In the genomic region with DNA sequence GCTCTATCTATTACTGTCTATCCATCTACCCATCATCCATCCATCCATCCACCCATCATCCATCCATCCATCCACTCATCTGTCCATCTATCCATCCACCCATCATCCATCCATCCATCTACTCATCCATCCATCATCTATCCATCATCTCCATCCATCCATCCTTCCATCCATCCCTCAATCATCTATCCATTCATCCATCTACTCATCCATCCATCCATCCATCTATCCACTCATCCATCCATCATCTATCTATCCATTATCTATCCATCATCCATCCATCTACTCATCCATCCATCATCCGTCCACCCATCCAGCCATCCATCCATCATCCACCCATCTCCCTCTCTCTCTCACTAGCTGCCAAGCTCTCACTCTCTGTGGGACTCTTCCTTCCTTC, we compare ENCODE assay signal across 29 cellular contexts. TPM values are rescaled to one million over a fixed set of nuclear protein-coding genes. Genes with fewer than 3 reads are reported as not detected.
DNase-seq lines count a peak whose midpoint lies in the region; ATAC-seq, FAIRE-seq and TF ChIP-seq lines count a peak whose summit lies in the region.
"Had no signal": no experiment of that assay in that cellular context is flagged by ENCODE, and none has a peak within 500 bp of the region (broad histone marks: within the 10 kb centered on the region; RNA-seq: fewer than 3 reads in every experiment).

No MANE protein-coding gene starts in this region.

- H3K79me2 ChIP-seq in HepG2 (ENCODE audit: insufficient read depth, low read length) (peaks cover 9% of the 10 kb centered on the region), K562 (ENCODE audit: control insufficient read depth, insufficient read depth, low read length) (peaks cover 14% of the 10 kb centered on the region)

- H3K27me3 ChIP-seq in HepG2 (ENCODE audit: control insufficient read depth in 1 of 2, insufficient read depth in 2 of 2, low read length in 2 of 2) (no peaks in the 10 kb centered on the region), right lobe of liver (no peaks in the 10 kb centered on the region), K562 (ENCODE audit: control insufficient read depth in 2 of 2, insufficient read depth in 2 of 2, low read length in 2 of 2) (no peaks in the 10 kb centered on the region)
- H3K27me3 ChIP-seq: SJCRH30 had no signal

- H3K4me3 ChIP-seq in HepG2 (replicated peaks in 1 of 3; ENCODE audit: insufficient read depth in 1 of 3, low read depth in 2 of 3, low read length in 3 of 3) = no peak overlapping the region
- H3K4me3 ChIP-seq in right lobe of liver = no peak overlapping the region
- no peak overlapping the region for H3K4me3 ChIP-seq in K562
- H3K4me3 ChIP-seq: A549, PC-9, SJCRH30 had no signal

- H4K20me1 ChIP-seq in HepG2 (ENCODE audit: insufficient read depth, low read length) = no peaks in the 10 kb centered on the region
- peaks cover 11% of the 10 kb centered on the region; the same call in 1 of the 2 replicates for H4K20me1 ChIP-seq in K562 (replicated peaks; ENCODE audit: control insufficient read depth, insufficient read depth, low read length)

- H3K27me3 Mint-ChIP-seq in HFFc6 (ENCODE audit: insufficient read depth) = no peaks in the 10 kb centered on the region; the same call in 1 of the 2 replicates
- H3K27me3 Mint-ChIP-seq: CD8-positive, alpha-beta memory T cell had no signal

- H3K9me3 Mint-ChIP-seq in HFFc6 = no peaks in the 10 kb centered on the region
- H3K9me3 Mint-ChIP-seq: CD8-positive, alpha-beta memory T cell had no signal

- WGBS in HepG2 (ENCODE audit: low lambda C conversion rate) = 95% methylated on average over 1 of the region's 1 CpG
- WGBS in right lobe of liver (ENCODE audit: insufficient coverage, low coverage, low lambda C conversion rate, missing lambda C conversion rate) = 86% methylated on average over 1 of the region's 1 CpG
- 91% methylated on average over 1 of the region's 1 CpG for WGBS in K562 (ENCODE audit: insufficient coverage, low coverage, missing lambda C conversion rate)

- CTCF ChIA-PET in HepG2 (lab: Yijun Ruan, JAX; ENCODE audit: low intra/inter-chr PET ratio, low total read pairs) (no interaction called here), K562 (lab: Yijun Ruan, JAX; ENCODE audit: low intra/inter-chr PET ratio) (interaction anchor here (0.6 kb wide), 1 partner anchor 555 kb away, joined by 6 read pairs; a partner anchor contains a TSS)

- DNase-seq in HepG2 (ENCODE audit: low spot score) = no peak
- no peak for DNase-seq in right lobe of liver
- DNase-seq in HFFc6 = no peak
- DNase-seq in K562 (ENCODE audit: extremely low read depth in 1 of 4, low spot score in 3 of 4) = no peak
- no peak for DNase-seq in stimulated activated CD4-positive, alpha-beta T cell treated with anti-CD3 and anti-CD28 coated beads, Interleukin-2, amount 100 ng/mL, for 48 hours
- DNase-seq in cerebellum (ENCODE audit: low spot score) = no peak
- DNase-seq: C1 segment of cervical spinal cord; CD8-positive, alpha-beta memory T cell; DMS 273 treated with DMSO at 0.1 percent for 48 hours; DMS79; EL; GDM1; NCI-H1048; NCI-H1417; NCI-H1694; NCI-H2029 treated with DMSO at 0.1 percent for 48 hours; NCI-H2227 treated with DMSO at 0.1 percent for 48 hours; NCI-H526 treated with DMSO at 0.1 percent for 48 hours; PC-9; SJCRH30 had no signal

- TF ChIP-seq EP300 in HepG2 (IDR thresholded peaks at IDR 0.05; ENCODE audit: low read depth in 2 of 2, low read length in 2 of 2) (no peak), HepG2 (CRISPR knock-in tag; IDR thresholded peaks at IDR 0.05; ENCODE audit: borderline replicate concordance) (no peak), K562 (IDR thresholded peaks at IDR 0.05; ENCODE audit: low read length) (no peak)

- H3K27ac ChIP-seq in HepG2 (ENCODE audit: extremely low read length, insufficient read depth, low read length) = no peak overlapping the region
- H3K27ac ChIP-seq in right lobe of liver = no peak overlapping the region
- H3K27ac ChIP-seq in K562 (ENCODE audit: extremely low read depth, low read depth, low read length) = no peak overlapping the region
- H3K27ac ChIP-seq: A549, KMS-11, PC-9, SJCRH30 had no signal

- in situ Hi-C loops in HepG2 (cut with HindIII; ENCODE audit: extremely low pct_ligation_motif_present, low pct_unique_long_range_greater_than_20kb) (no loop called here), K562 (cut with MboI) (no loop called here)

- H3K9me3 ChIP-seq in HepG2 (ENCODE audit: low read length) (no peaks in the 10 kb centered on the region), right lobe of liver (no peaks in the 10 kb centered on the region), K562 (replicated peaks; ENCODE audit: control insufficient read depth, insufficient read depth, low read depth, low read length) (no peaks in the 10 kb centered on the region)
- H3K9me3 ChIP-seq: A549, SJCRH30 had no signal

- BruUV-seq in HepG2 (replicated peaks; lab: Mats Ljungman, UMichigan) = no TSS peak
- no TSS peak for BruUV-seq in K562 (replicated peaks; lab: Mats Ljungman, UMichigan)

- TF ChIP-seq POLR2A in HepG2 (IDR thresholded peaks at IDR 0.05; ENCODE audit: insufficient read depth in 1 of 2, low read depth in 2 of 2, low read length in 2 of 2) (no peak), right lobe of liver (IDR thresholded peaks at IDR 0.05) (no peak), K562 (conservative IDR thresholded peaks at IDR 0.05) (peak; percentile 48; the same call in 1 of the 2 replicates)

- H3K4me2 ChIP-seq in HepG2 (ENCODE audit: low read depth, low read length) (no peak overlapping the region), K562 (ENCODE audit: insufficient read depth, low read length) (no peak overlapping the region)
- H3K4me2 ChIP-seq: A549, KMS-11, PC-9 had no signal

- intact Hi-C loops in HepG2 (cut with micrococcal nuclease; ENCODE audit: unreplicated experiment) = no loop called here
- intact Hi-C loops in right lobe of liver (cut with DNase I) = no loop called here
- intact Hi-C loops in K562 (cut with micrococcal nuclease) = no loop called here

- H3K9me1 ChIP-seq in K562 (ENCODE audit: control insufficient read depth, insufficient read depth, low read length) = no peaks in the 10 kb centered on the region

- TF ChIP-seq RAD21 in HepG2 (CRISPR knock-in tag; IDR thresholded peaks at IDR 0.05) (no peak), K562 (CRISPR knock-in tag; conservative IDR thresholded peaks at IDR 0.05 in 1 of 2, IDR thresholded peaks at IDR 0.05 in 1 of 2) (no peak)

- H3K4me3 Mint-ChIP-seq in HFFc6 = no peak overlapping the region
- H3K4me3 Mint-ChIP-seq: CD8-positive, alpha-beta memory T cell had no signal

- H3K9ac ChIP-seq in HepG2 (ENCODE audit: insufficient read depth, low read depth, low read length) (no peak overlapping the region), K562 (ENCODE audit: insufficient read depth in 1 of 2, low read depth in 2 of 2, low read length in 2 of 2) (peak overlapping the region in 1 of 2 experiments; percentile 45; a peak in 1 of 4 replicates)
- H3K9ac ChIP-seq: KMS-11 had no signal

- FAIRE-seq in HepG2 (lab: Jason Lieb, UNC) = no peak
- FAIRE-seq in K562 (lab: Jason Lieb, UNC) = no peak
- FAIRE-seq: A549, GM12891, GM19239, H54, HTR-8/SVneo had no signal

- peaks cover 11% of the 10 kb centered on the region for H3K36me3 Mint-ChIP-seq in HFFc6 (ENCODE audit: low read depth)

- H2AFZ ChIP-seq in HepG2 (ENCODE audit: low read length) (no peak overlapping the region), K562 (ENCODE audit: low read depth, low read length) (no peak overlapping the region)
- H2AFZ ChIP-seq: PC-9 had no signal

- ATAC-seq in HepG2 = no peak
- no peak for ATAC-seq in right lobe of liver
- no peak for ATAC-seq in K562
- ATAC-seq in GM19397 (IDR thresholded peaks at IDR 0.05; ENCODE audit: unreplicated experiment) = no peak
- ATAC-seq: A549, Right ventricle myocardium inferior, SK-N-SH treated with all-trans-retinoic acid at 6 μM for 48 hours had no signal

- H3K36me3 ChIP-seq in HepG2 (replicated peaks in 1 of 2; ENCODE audit: control insufficient read depth in 1 of 2, insufficient read depth in 2 of 2, low read length in 2 of 2) (peaks cover 32 to 66% of the 10 kb centered on the region in 2 experiments; a peak in 4 of 5 replicates), right lobe of liver (peaks cover 0 to 7% (median 2%) of the 10 kb centered on the region in 4 donors), K562 (ENCODE audit: control insufficient read depth, insufficient read depth, low read length) (peaks cover 80% of the 10 kb centered on the region; the same call in 1 of the 3 replicates)

- H3K4me1 Mint-ChIP-seq in HFFc6 (ENCODE audit: low read depth) = no peaks in the 10 kb centered on the region

- no peak for TF ChIP-seq CTCF in HepG2 (CRISPR knock-in tag; IDR thresholded peaks at IDR 0.05)
- no peak for TF ChIP-seq CTCF in right lobe of liver (IDR thresholded peaks at IDR 0.05)
- no peak for TF ChIP-seq CTCF in HFFc6 (IDR thresholded peaks at IDR 0.05)
- no peak for TF ChIP-seq CTCF in K562 (IDR thresholded peaks at IDR 0.05 in 2 of 3, conservative IDR thresholded peaks at IDR 0.05 in 1 of 3; ENCODE audit: insufficient read depth in 2 of 3, low read depth in 1 of 3, low read length in 3 of 3)

- H3K4me1 ChIP-seq in HepG2 (ENCODE audit: insufficient read depth, low read length) = no peaks in the 10 kb centered on the region
- H3K4me1 ChIP-seq in right lobe of liver = no peaks in the 10 kb centered on the region
- H3K4me1 ChIP-seq in K562 (replicated peaks in 1 of 2; ENCODE audit: control insufficient read depth in 2 of 2, insufficient read depth in 2 of 2, low read length in 2 of 2) = peaks cover 0 to 18% of the 10 kb centered on the region in 2 experiments; a peak in 1 of 5 replicates
- H3K4me1 ChIP-seq: A549, SJCRH30 had no signal

- peak overlapping the region; percentile 18; the same call in 1 of the 2 replicates for H3K27ac Mint-ChIP-seq in HFFc6

- POLR2A ChIA-PET in HepG2 (lab: Yijun Ruan, JAX) (interaction anchor here (3.7 kb wide), 1 partner anchor 13 kb away, joined by 15 read pairs; a partner anchor contains a TSS), K562 (lab: Yijun Ruan, JAX) (interaction anchor here (1.7 kb wide), 1 partner anchor 13 kb away, joined by 6 read pairs; a partner anchor contains a TSS)

RNA-seq across cellular contexts. Expression of a gene that starts 13.1 kb away (rescaled TPM):
- 108 and 116 TPM in 2 replicates for total RNA-seq in HepG2 (2016; rRNA removed; fragmentation: Illumina TruSeq; extraction: Trizol)
- 78.9 and 87.4 TPM in 2 replicates for total RNA-seq in HepG2 (2016; cell fraction: cytosol; rRNA removed; fragmentation: Illumina TruSeq; extraction: Trizol; ENCODE audit: low read depth)
- total RNA-seq in HepG2 (2016; cell fraction: insoluble cytoplasmic fraction; rRNA removed; fragmentation: Illumina TruSeq; extraction: Trizol) = 115 and 120 TPM in 2 replicates
- 123 and 146 TPM in 2 replicates for total RNA-seq in HepG2 (2016; cell fraction: membrane; rRNA removed; fragmentation: Illumina TruSeq; extraction: Trizol)
- total RNA-seq in HepG2 (2016; cell fraction: nucleus; rRNA removed; fragmentation: Illumina TruSeq; extraction: Trizol) = 37.3 and 42.3 TPM in 2 replicates
- 48.4 and 62.5 TPM in 2 replicates for polyA plus RNA-seq in HepG2 (2011; rRNA removed)
- 60.7 and 102 TPM in 2 replicates for polyA plus RNA-seq in HepG2 (2011; cell fraction: cytosol; rRNA removed)
- 41.6 and 44.7 TPM in 2 replicates for polyA plus RNA-seq in HepG2 (2011; cell fraction: nucleus; rRNA removed)
- polyA plus RNA-seq in HepG2 (2012) = 50.3 and 65.0 TPM in 2 replicates
- polyA plus RNA-seq in HepG2 (2016; cell fraction: cytosol; fragmentation: Illumina TruSeq; extraction: Trizol; ENCODE audit: low read depth) = 94.9 and 117 TPM in 2 replicates
- 117 and 124 TPM in 2 replicates for polyA plus RNA-seq in HepG2 (2016; cell fraction: insoluble cytoplasmic fraction; fragmentation: Illumina TruSeq; extraction: Trizol; ENCODE audit: low read depth)
- polyA plus RNA-seq in HepG2 (2016; cell fraction: membrane; fragmentation: Illumina TruSeq; extraction: Trizol; ENCODE audit: low read depth) = 122 and 128 TPM in 2 replicates
- 84.2 and 86.9 TPM in 2 replicates for polyA plus RNA-seq in HepG2 (2016; cell fraction: nucleus; fragmentation: Illumina TruSeq; extraction: Trizol; ENCODE audit: insufficient read depth, low read depth)
- polyA minus RNA-seq in HepG2 (2011; rRNA and poly(A)+ RNA removed; ENCODE audit: low replicate concordance) = 23.6 and 42.8 TPM in 2 replicates
- 18.8 and 24.2 TPM in 2 replicates for polyA minus RNA-seq in HepG2 (2011; cell fraction: cytosol; rRNA and poly(A)+ RNA removed)
- 17.2 and 19.7 TPM in 2 replicates for polyA minus RNA-seq in HepG2 (2011; cell fraction: nucleus; rRNA and poly(A)+ RNA removed)
- 10 to 100 TPM; 35.5 to 59.8 (median 51.1) TPM for total RNA-seq in right lobe of liver
- total RNA-seq in HFFc6 (2021; fragmentation: NEBNext Ultra II Directional; extraction: Animal tissue kit (Norgen Biotek cat#: 25700)) = 100 to 1,000 TPM in 3 of 6 experiments, 10 to 100 TPM in 3; 87.2 to 124 (median 98.8) TPM
- total RNA-seq in K562 (2011; cell fraction: chromatin; rRNA removed; ENCODE audit: low replicate concordance) = 33.4 and 83.5 TPM in 2 replicates
- total RNA-seq in K562 (2011; cell fraction: nucleolus; rRNA removed) = 50.0 and 67.9 TPM in 2 replicates
- total RNA-seq in K562 (2011; cell fraction: nucleoplasm; rRNA removed) = 30.1 and 33.7 TPM in 2 replicates
- total RNA-seq in K562 (2014; rRNA removed) = 112 and 140 TPM in 2 replicates
- 13.8 and 18.7 TPM in 2 replicates for total RNA-seq in K562 (2014; rRNA removed; fragmentation: Illumina TruSeq; extraction: Trizol)
- total RNA-seq in K562 (2015; rRNA removed; fragmentation: Illumina TruSeq; extraction: Trizol) = 81.1 and 90.4 TPM in 2 replicates
- total RNA-seq in K562 (2021) = 215 and 235 TPM in 2 replicates
- polyA plus RNA-seq in K562 (2011; rRNA removed) = 35.0 and 50.3 TPM in 2 replicates
- polyA plus RNA-seq in K562 (2011; cell fraction: cytosol; rRNA removed) = 77.5 and 236 TPM in 2 replicates
- polyA plus RNA-seq in K562 (2011; cell fraction: nucleus; rRNA removed) = 41.8 and 63.1 TPM in 2 replicates
- polyA plus RNA-seq in K562 (2012) = 83.8 and 112 TPM in 2 replicates
- polyA plus RNA-seq in K562 (2014; fragmentation: Illumina TruSeq; extraction: Trizol) = 20.3 and 68.0 TPM in 2 replicates
- 10 to 100 TPM; 17.6 to 71.8 TPM for polyA plus RNA-seq in K562 (2014; fragmentation: Nextera tagmentation; extraction: Ambion mirVana)
- 105 and 132 TPM in 2 replicates for polyA plus RNA-seq in K562 (2014; rRNA removed)
- 4.1 and 9.6 TPM in 2 replicates for polyA minus RNA-seq in K562 (2011; rRNA and poly(A)+ RNA removed)
- polyA minus RNA-seq in K562 (2011; cell fraction: cytosol; rRNA and poly(A)+ RNA removed) = 27.2 and 34.0 TPM in 2 replicates
- 18.0 and 20.1 TPM in 2 replicates for polyA minus RNA-seq in K562 (2011; cell fraction: nucleus; rRNA and poly(A)+ RNA removed)
- total RNA-seq in cerebellum = 13.2 TPM

RNA-seq across cellular contexts. Expression of a gene that starts 16.2 kb away (rescaled TPM):
- total RNA-seq in HepG2 (2016; rRNA removed; fragmentation: Illumina TruSeq; extraction: Trizol) (93.6 and 105 TPM in 2 replicates), right lobe of liver (10 to 100 TPM in 1 of 6 experiments, 1 to 10 TPM in 5; 4.6 to 11.6 (median 7.1) TPM), K562 (2014; rRNA removed) (133 and 141 TPM in 2 replicates), K562 (2014; rRNA removed; fragmentation: Illumina TruSeq; extraction: Trizol) (46.8 and 52.9 TPM in 2 replicates), K562 (2015; rRNA removed; fragmentation: Illumina TruSeq; extraction: Trizol) (105 and 106 TPM in 2 replicates), K562 (2021) (98.3 and 123 TPM in 2 replicates), cerebellum (51.5 TPM)
- 8.6 and 9.2 TPM in 2 replicates for total RNA-seq in HepG2 (2016; cell fraction: cytosol; rRNA removed; fragmentation: Illumina TruSeq; extraction: Trizol; ENCODE audit: low read depth)
- total RNA-seq in HepG2 (2016; cell fraction: insoluble cytoplasmic fraction; rRNA removed; fragmentation: Illumina TruSeq; extraction: Trizol) = 80.4 and 107 TPM in 2 replicates
- total RNA-seq in HepG2 (2016; cell fraction: membrane; rRNA removed; fragmentation: Illumina TruSeq; extraction: Trizol) = 34.1 and 36.1 TPM in 2 replicates
- total RNA-seq in HepG2 (2016; cell fraction: nucleus; rRNA removed; fragmentation: Illumina TruSeq; extraction: Trizol) = 44.6 and 52.0 TPM in 2 replicates
- polyA plus RNA-seq in HepG2 (2011; rRNA removed) (77.2 and 89.7 TPM in 2 replicates), K562 (2011; rRNA removed) (90.3 and 94.7 TPM in 2 replicates), K562 (2014; fragmentation: Illumina TruSeq; extraction: Trizol) (117 and 161 TPM in 2 replicates), K562 (2014; fragmentation: Nextera tagmentation; extraction: Ambion mirVana) (under 1 TPM; 0.48 to 0.71 TPM), K562 (2014; rRNA removed) (94.5 and 105 TPM in 2 replicates)
- 83.5 and 98.7 TPM in 2 replicates for polyA plus RNA-seq in HepG2 (2011; cell fraction: cytosol; rRNA removed)
- polyA plus RNA-seq in HepG2 (2011; cell fraction: nucleus; rRNA removed) = 75.2 and 87.6 TPM in 2 replicates
- polyA plus RNA-seq in HepG2 (2012) = 40.0 and 41.8 TPM in 2 replicates
- 7.1 and 7.6 TPM in 2 replicates for polyA plus RNA-seq in HepG2 (2016; cell fraction: cytosol; fragmentation: Illumina TruSeq; extraction: Trizol; ENCODE audit: low read depth)
- 74.9 and 86.7 TPM in 2 replicates for polyA plus RNA-seq in HepG2 (2016; cell fraction: insoluble cytoplasmic fraction; fragmentation: Illumina TruSeq; extraction: Trizol; ENCODE audit: low read depth)
- 19.0 and 21.3 TPM in 2 replicates for polyA plus RNA-seq in HepG2 (2016; cell fraction: membrane; fragmentation: Illumina TruSeq; extraction: Trizol; ENCODE audit: low read depth)
- polyA plus RNA-seq in HepG2 (2016; cell fraction: nucleus; fragmentation: Illumina TruSeq; extraction: Trizol; ENCODE audit: insufficient read depth, low read depth) = 75.4 and 76.1 TPM in 2 replicates
- 106 and 107 TPM in 2 replicates for polyA minus RNA-seq in HepG2 (2011; rRNA and poly(A)+ RNA removed; ENCODE audit: low replicate concordance)
- 35.3 and 37.2 TPM in 2 replicates for polyA minus RNA-seq in HepG2 (2011; cell fraction: cytosol; rRNA and poly(A)+ RNA removed)
- 14.4 and 16.7 TPM in 2 replicates for polyA minus RNA-seq in HepG2 (2011; cell fraction: nucleus; rRNA and poly(A)+ RNA removed)
- total RNA-seq in HFFc6 (2021; fragmentation: NEBNext Ultra II Directional; extraction: Animal tissue kit (Norgen Biotek cat#: 25700)) = 100 to 1,000 TPM in 5 of 6 experiments, 10 to 100 TPM in 1; 77.6 to 131 (median 121) TPM
- 40.1 and 85.1 TPM in 2 replicates for total RNA-seq in K562 (2011; cell fraction: chromatin; rRNA removed; ENCODE audit: low replicate concordance)
- total RNA-seq in K562 (2011; cell fraction: nucleolus; rRNA removed) = 40.9 and 42.2 TPM in 2 replicates
- total RNA-seq in K562 (2011; cell fraction: nucleoplasm; rRNA removed) = 35.7 and 48.3 TPM in 2 replicates
- polyA plus RNA-seq in K562 (2011; cell fraction: cytosol; rRNA removed) = 191 and 212 TPM in 2 replicates
- 59.1 and 76.5 TPM in 2 replicates for polyA plus RNA-seq in K562 (2011; cell fraction: nucleus; rRNA removed)
- polyA plus RNA-seq in K562 (2012) = 58.8 and 94.2 TPM in 2 replicates
- 57.4 and 85.2 TPM in 2 replicates for polyA minus RNA-seq in K562 (2011; rRNA and poly(A)+ RNA removed)
- polyA minus RNA-seq in K562 (2011; cell fraction: cytosol; rRNA and poly(A)+ RNA removed) = 48.5 and 69.4 TPM in 2 replicates
- 10.8 and 13.6 TPM in 2 replicates for polyA minus RNA-seq in K562 (2011; cell fraction: nucleus; rRNA and poly(A)+ RNA removed)

RNA-seq across cellular contexts. Expression of a gene that starts 35.4 kb away (rescaled TPM):
- total RNA-seq in HepG2 (2016; rRNA removed; fragmentation: Illumina TruSeq; extraction: Trizol) (3.2 and 4.6 TPM in 2 replicates), right lobe of liver (100 to 1,000 TPM in 4 of 6 experiments, 10 to 100 TPM in 2; 39.0 to 176 (median 127) TPM), K562 (2014; rRNA removed) (3.9 and 4.1 TPM in 2 replicates), K562 (2014; rRNA removed; fragmentation: Illumina TruSeq; extraction: Trizol) (1.7 and 2.1 TPM in 2 replicates), K562 (2015; rRNA removed; fragmentation: Illumina TruSeq; extraction: Trizol) (1.9 and 2.0 TPM in 2 replicates), K562 (2021) (2.9 and 3.1 TPM in 2 replicates), cerebellum (3.8 TPM)
- total RNA-seq in HepG2 (2016; cell fraction: cytosol; rRNA removed; fragmentation: Illumina TruSeq; extraction: Trizol; ENCODE audit: low read depth) = 0.71 and 0.91 TPM in 2 replicates
- total RNA-seq in HepG2 (2016; cell fraction: insoluble cytoplasmic fraction; rRNA removed; fragmentation: Illumina TruSeq; extraction: Trizol) = 3.2 and 6.0 TPM in 2 replicates
- total RNA-seq in HepG2 (2016; cell fraction: membrane; rRNA removed; fragmentation: Illumina TruSeq; extraction: Trizol) = 1.8 TPM in 2 replicates
- 7.3 and 7.6 TPM in 2 replicates for total RNA-seq in HepG2 (2016; cell fraction: nucleus; rRNA removed; fragmentation: Illumina TruSeq; extraction: Trizol)
- polyA plus RNA-seq in HepG2 (2011; rRNA removed) (34.1 and 40.4 TPM in 2 replicates), K562 (2011; rRNA removed) (2.7 and 4.7 TPM in 2 replicates), K562 (2014; fragmentation: Illumina TruSeq; extraction: Trizol) (0.79 and 1.0 TPM in 2 replicates), K562 (2014; fragmentation: Nextera tagmentation; extraction: Ambion mirVana) (under 1 TPM; 0.06 to 0.18 TPM), K562 (2014; rRNA removed) (2.5 and 2.7 TPM in 2 replicates)
- polyA plus RNA-seq in HepG2 (2011; cell fraction: cytosol; rRNA removed) = 40.0 and 43.7 TPM in 2 replicates
- polyA plus RNA-seq in HepG2 (2011; cell fraction: nucleus; rRNA removed) = 66.8 and 77.1 TPM in 2 replicates
- 11.3 and 22.4 TPM in 2 replicates for polyA plus RNA-seq in HepG2 (2012)
- 1.5 and 1.7 TPM in 2 replicates for polyA plus RNA-seq in HepG2 (2016; cell fraction: cytosol; fragmentation: Illumina TruSeq; extraction: Trizol; ENCODE audit: low read depth)
- 5.5 and 5.8 TPM in 2 replicates for polyA plus RNA-seq in HepG2 (2016; cell fraction: insoluble cytoplasmic fraction; fragmentation: Illumina TruSeq; extraction: Trizol; ENCODE audit: low read depth)
- polyA plus RNA-seq in HepG2 (2016; cell fraction: membrane; fragmentation: Illumina TruSeq; extraction: Trizol; ENCODE audit: low read depth) = 2.3 and 2.5 TPM in 2 replicates
- 16.6 and 21.3 TPM in 2 replicates for polyA plus RNA-seq in HepG2 (2016; cell fraction: nucleus; fragmentation: Illumina TruSeq; extraction: Trizol; ENCODE audit: insufficient read depth, low read depth)
- polyA minus RNA-seq in HepG2 (2011; rRNA and poly(A)+ RNA removed; ENCODE audit: low replicate concordance) = 22.5 and 88.0 TPM in 2 replicates
- 12.3 and 15.6 TPM in 2 replicates for polyA minus RNA-seq in HepG2 (2011; cell fraction: cytosol; rRNA and poly(A)+ RNA removed)
- polyA minus RNA-seq in HepG2 (2011; cell fraction: nucleus; rRNA and poly(A)+ RNA removed) = 35.0 and 45.0 TPM in 2 replicates
- total RNA-seq in HFFc6 (2021; fragmentation: NEBNext Ultra II Directional; extraction: Animal tissue kit (Norgen Biotek cat#: 25700)) = 10 to 100 TPM; 35.5 to 55.7 (median 39.1) TPM
- 7.1 and 17.3 TPM in 2 replicates for total RNA-seq in K562 (2011; cell fraction: chromatin; rRNA removed; ENCODE audit: low replicate concordance)
- total RNA-seq in K562 (2011; cell fraction: nucleolus; rRNA removed) = 18.6 and 27.0 TPM in 2 replicates
- total RNA-seq in K562 (2011; cell fraction: nucleoplasm; rRNA removed) = 12.8 and 19.0 TPM in 2 replicates
- 5.2 and 6.5 TPM in 2 replicates for polyA plus RNA-seq in K562 (2011; cell fraction: cytosol; rRNA removed)
- polyA plus RNA-seq in K562 (2011; cell fraction: nucleus; rRNA removed) = 8.7 and 19.6 TPM in 2 replicates
- polyA plus RNA-seq in K562 (2012) = 2.9 and 8.2 TPM in 2 replicates
- polyA minus RNA-seq in K562 (2011; rRNA and poly(A)+ RNA removed) = 3.5 and 5.2 TPM in 2 replicates
- polyA minus RNA-seq in K562 (2011; cell fraction: cytosol; rRNA and poly(A)+ RNA removed) = 4.3 and 18.2 TPM in 2 replicates
- polyA minus RNA-seq in K562 (2011; cell fraction: nucleus; rRNA and poly(A)+ RNA removed) = 17.8 and 31.2 TPM in 2 replicates
